Comparison of ENCODE assay signal across 11 cellular contexts in the genomic region with DNA sequence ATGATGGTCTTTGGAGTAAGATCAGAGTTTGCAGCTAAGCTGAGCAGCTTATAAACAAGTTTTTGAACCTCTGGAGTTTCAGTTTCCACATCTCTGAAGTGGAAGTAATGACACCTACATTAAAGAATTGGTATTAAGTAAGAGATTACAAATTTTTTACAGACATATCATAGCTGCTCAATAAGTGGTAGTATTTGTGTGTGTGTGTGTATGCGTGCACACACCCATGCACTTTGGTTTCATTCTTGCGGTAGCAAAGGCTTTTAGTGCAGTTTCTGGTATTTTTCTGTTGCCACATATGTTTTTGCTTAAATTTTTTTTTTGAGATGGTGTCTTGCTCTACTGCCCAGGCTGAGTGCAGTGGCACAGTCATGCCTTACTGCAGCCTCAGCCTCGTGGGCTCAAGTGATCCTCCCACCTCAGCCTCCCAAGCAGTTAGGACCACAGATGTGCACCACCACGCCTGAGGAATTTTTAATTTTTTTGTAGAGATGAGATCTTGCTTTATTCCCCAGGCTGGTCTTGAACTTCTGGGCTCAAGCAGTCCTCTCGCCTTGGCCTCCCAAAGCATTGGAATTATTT. TPM values are rescaled to one million over a fixed set of nuclear protein-coding genes. Genes with fewer than 3 reads are reported as not detected.
DNase-seq lines count a peak whose midpoint lies in the region; ATAC-seq, FAIRE-seq and TF ChIP-seq lines count a peak whose summit lies in the region.
"Had no signal": no experiment of that assay in that cellular context is flagged by ENCODE, and none has a peak within 500 bp of the region (broad histone marks: within the 10 kb centered on the region; RNA-seq: fewer than 3 reads in every experiment).

No MANE protein-coding gene starts in this region.

- no peak overlapping the region for H3K9ac ChIP-seq in GM12878 (ENCODE audit: control insufficient read depth, insufficient read depth, low read length)

- TF ChIP-seq CTCF in HEK293 (tag by site-specific recombination; IDR thresholded peaks at IDR 0.05) (no peak), GM12878 (IDR thresholded peaks at IDR 0.05 in 2 of 3, conservative IDR thresholded peaks at IDR 0.05 in 1 of 3; ENCODE audit: control insufficient read depth in 2 of 3, extremely low read depth in 1 of 3, insufficient read depth in 1 of 3, low read depth in 3 of 3, low read length in 3 of 3) (no peak), natural killer cell (IDR thresholded peaks at IDR 0.05) (no peak)

- no peaks in the 10 kb centered on the region for H3K27me3 ChIP-seq in CD4-positive, alpha-beta memory T cell (ENCODE audit: insufficient read depth, low read length)
- H3K27me3 ChIP-seq in GM12878 (replicated peaks in 1 of 2; ENCODE audit: control insufficient read depth in 2 of 2, insufficient read depth in 2 of 2, low read length in 1 of 2) = no peaks in the 10 kb centered on the region
- H3K27me3 ChIP-seq: uterus had no signal

- peaks cover 49% of the 10 kb centered on the region for H3K4me1 ChIP-seq in CD4-positive, alpha-beta memory T cell (ENCODE audit: insufficient read depth, low read length)
- H3K4me1 ChIP-seq in HEK293 (ENCODE audit: control insufficient read depth, insufficient read depth, low read length) (peaks cover 12% of the 10 kb centered on the region), GM12878 (ENCODE audit: control insufficient read depth, insufficient read depth, low read length) (peaks cover 6% of the 10 kb centered on the region; the same call in 1 of the 2 replicates)
- H3K4me1 ChIP-seq: uterus had no signal

- H3K9me3 Mint-ChIP-seq in CD4-positive, alpha-beta memory T cell = peaks cover 0 to 2% (median 0%) of the 10 kb centered on the region in 8 donors
- H3K9me3 Mint-ChIP-seq in natural killer cell = no peaks in the 10 kb centered on the region

- no peak for TF ChIP-seq EP300 in GM12878 (IDR thresholded peaks at IDR 0.05; ENCODE audit: borderline replicate concordance in 1 of 2, control insufficient read depth in 1 of 2, low read depth in 2 of 2, low read length in 2 of 2)

- H3K36me3 Mint-ChIP-seq in CD4-positive, alpha-beta memory T cell = peaks cover 7 to 29% of the 10 kb centered on the region in 2 donors
- no peaks in the 10 kb centered on the region for H3K36me3 Mint-ChIP-seq in natural killer cell

- no TSS peak for BruUV-seq in GM12878 (replicated peaks; lab: Mats Ljungman, UMichigan)

- no peak for TF ChIP-seq RAD21 in GM12878 (IDR thresholded peaks at IDR 0.05; ENCODE audit: insufficient read depth, low read depth, low read length)

- H3K4me3 ChIP-seq in CD4-positive, alpha-beta memory T cell (ENCODE audit: low read length in 2 of 2) = no peak overlapping the region
- H3K4me3 ChIP-seq in HEK293 (ENCODE audit: low read depth, low read length) (no peak overlapping the region), GM12878 (peak overlapping the region; percentile 24; the same call in 1 of the 2 replicates)
- H3K4me3 ChIP-seq: mucosa of descending colon, uterus had no signal

- H3K9me3 ChIP-seq in CD4-positive, alpha-beta memory T cell (ENCODE audit: control insufficient read depth in 1 of 2, low read length in 2 of 2) = no peaks in the 10 kb centered on the region
- no peaks in the 10 kb centered on the region for H3K9me3 ChIP-seq in HEK293 (ENCODE audit: control insufficient read depth, insufficient read depth, low read depth, low read length)
- H3K9me3 ChIP-seq in GM12878 (replicated peaks; ENCODE audit: control insufficient read depth, insufficient read depth, low read length) = no peaks in the 10 kb centered on the region
- H3K9me3 ChIP-seq: mucosa of descending colon, uterus had no signal

- DNase-seq in CD4-positive, alpha-beta memory T cell = no peak
- DNase-seq in GM12878 (ENCODE audit: low read depth, low spot score) (no peak), natural killer cell (no peak), ACHN (no peak), NCI-H524 treated with DMSO at 0.1 percent for 48 hours (lab: John Stamatoyannopoulos, UW) (no peak), RCC 7860 (ENCODE audit: low spot score) (no peak)
- DNase-seq: mucosa of descending colon, NCI-H2081, uterus had no signal

- SMC1A ChIA-PET in GM12878 (lab: Charles Lee; ENCODE audit: uncharacterized antibody, unreplicated experiment) = interaction anchor here (0.7 to 1.7 kb wide), 7 partner anchors 11 to 124 kb away, joined by 3 to 5 read pairs (median 3); no protein-coding TSS in a partner anchor

- peaks cover 4% of the 10 kb centered on the region for H3K36me3 ChIP-seq in CD4-positive, alpha-beta memory T cell (ENCODE audit: insufficient read depth, low read length)
- peaks cover 5 to 11% of the 10 kb centered on the region in 2 experiments; a peak in 2 of 3 replicates for H3K36me3 ChIP-seq in HEK293 (ENCODE audit: control insufficient read depth in 2 of 2, insufficient read depth in 1 of 2, low read length in 2 of 2)
- no peaks in the 10 kb centered on the region for H3K36me3 ChIP-seq in GM12878 (ENCODE audit: control insufficient read depth in 2 of 2, insufficient read depth in 2 of 2, low read length in 1 of 2)
- H3K36me3 ChIP-seq: uterus had no signal

- in situ Hi-C loops in GM12878 (cut with MboI) = no loop called here
- in situ Hi-C loops in ACHN (cut with HindIII; ENCODE audit: low pct_ligation_motif_present, low pct_unique_long_range_greater_than_20kb, low sequenced_read_pairs) = no loop called here

- TF ChIP-seq POLR2A in GM12878 (IDR thresholded peaks at IDR 0.05; ENCODE audit: low read depth, low read length) = no peak

- peaks cover 77% of the 10 kb centered on the region for H3K79me2 ChIP-seq in GM12878 (ENCODE audit: control insufficient read depth, insufficient read depth, low read length)

- POLR2A ChIA-PET in CD4-positive, alpha-beta memory T cell (lab: Charles Lee; ENCODE audit: partially characterized antibody) = interaction anchor here (1.1 kb wide), 1 partner anchor 36 kb away, joined by 3 read pairs; no protein-coding TSS in a partner anchor
- POLR2A ChIA-PET in HEK293 (lab: Yijun Ruan, JAX) = no interaction called here
- POLR2A ChIA-PET in GM12878 (lab: Charles Lee) = interaction anchor here (0.6 to 0.9 kb wide), 3 partner anchors 13 to 258 kb away, joined by 3 to 4 read pairs (median 3); no protein-coding TSS in a partner anchor

- no peaks in the 10 kb centered on the region for H4K20me1 ChIP-seq in GM12878 (ENCODE audit: control insufficient read depth, insufficient read depth)

- intact Hi-C loops in CD4-positive, alpha-beta memory T cell (cut with micrococcal nuclease) = no loop called here
- intact Hi-C loops in GM12878 (cut with micrococcal nuclease; ENCODE audit: unreplicated experiment) = loop anchor here (2.0 kb wide), 1 partner anchor 53 kb away; the partner anchor contains the start of gene MTRF1
- intact Hi-C loops in natural killer cell (cut with micrococcal nuclease) = no loop called here

- RAD21 ChIA-PET in GM12878 (lab: Charles Lee; ENCODE audit: unreplicated experiment) = no interaction called here

- CTCF ChIA-PET in CD4-positive, alpha-beta memory T cell (lab: Charles Lee; ENCODE audit: partially characterized antibody) = interaction anchor here (0.7 kb wide), 1 partner anchor 261 kb away, joined by 3 read pairs; no protein-coding TSS in a partner anchor
- CTCF ChIA-PET in HEK293 (lab: Yijun Ruan, JAX) = no interaction called here
- CTCF ChIA-PET in GM12878 (lab: Yijun Ruan, JAX) = interaction anchor here (0.6 to 1.0 kb wide), 2 partner anchors 36 to 68 kb away, joined by 3 read pairs; no protein-coding TSS in a partner anchor

- H2AFZ ChIP-seq in GM12878 (ENCODE audit: control insufficient read depth, low read depth, low read length) = no peak overlapping the region

- H3K27ac ChIP-seq in CD4-positive, alpha-beta memory T cell (ENCODE audit: low read depth, low read length) = no peak overlapping the region
- H3K27ac ChIP-seq in HEK293 (ENCODE audit: extremely low read depth, low read depth, low read length) (no peak overlapping the region), GM12878 (ENCODE audit: control insufficient read depth, insufficient read depth) (no peak overlapping the region)
- H3K27ac ChIP-seq: uterus had no signal

- peak overlapping the region; percentile 37 to 76 (median 64) for H3K4me3 Mint-ChIP-seq in CD4-positive, alpha-beta memory T cell
- H3K4me3 Mint-ChIP-seq in natural killer cell = no peak overlapping the region

- H3K4me2 ChIP-seq in GM12878 (ENCODE audit: control insufficient read depth, insufficient read depth) = peak overlapping the region; percentile 17

- peak overlapping the region in 6 of 7 donors; percentile 19 to 63 (median 50) for H3K27ac Mint-ChIP-seq in CD4-positive, alpha-beta memory T cell
- peak overlapping the region; percentile 56 to 76 for H3K27ac Mint-ChIP-seq in natural killer cell

- WGBS in GM12878 (ENCODE audit: insufficient coverage, insufficient replicate concordance, low lambda C conversion rate, missing lambda C conversion rate) = 77% methylated on average over 5 of the region's 5 CpGs

- H3K27me3 Mint-ChIP-seq in CD4-positive, alpha-beta memory T cell = no peaks in the 10 kb centered on the region
- H3K27me3 Mint-ChIP-seq in natural killer cell (ENCODE audit: low read depth in 2 of 2) = no peaks in the 10 kb centered on the region

- H3K4me1 Mint-ChIP-seq in CD4-positive, alpha-beta memory T cell = peaks cover 37 to 63% (median 51%) of the 10 kb centered on the region in 4 donors
- H3K4me1 Mint-ChIP-seq in natural killer cell = peaks cover 37 to 49% of the 10 kb centered on the region in 2 donors

- ATAC-seq in GM12878 (0 out of 3 replicates have a peak, but pooled peaks have one; percentile 0), natural killer cell (no peak)
- ATAC-seq: mucosa of descending colon had no signal

- FAIRE-seq in GM12878 (lab: Jason Lieb, UNC) (no peak), RCC 7860 (lab: Jason Lieb, UNC) (no peak)
- FAIRE-seq: TTC549 had no signal

RNA-seq across cellular contexts. Expression of gene NAA16, which starts 4.5 kb away (rescaled TPM):
- total RNA-seq in CD4-positive, alpha-beta memory T cell = 10 to 100 TPM; 62.3 to 62.5 TPM
- 10 to 100 TPM in 1 of 2 donors, 1 to 10 TPM in 1; 8.6 to 17.1 TPM for polyA plus RNA-seq in CD4-positive, alpha-beta memory T cell
- total RNA-seq in GM12878 (2013; cell fraction: nucleolus; rRNA removed) = 54.3 and 58.2 TPM in 2 replicates
- total RNA-seq in GM12878 (2014; rRNA removed) = 12.0 and 13.1 TPM in 2 replicates
- 13.8 and 15.3 TPM in 2 replicates for total RNA-seq in GM12878 (2014; rRNA removed; fragmentation: Illumina TruSeq; extraction: Trizol)
- 11.9 and 16.0 TPM in 2 replicates for total RNA-seq in GM12878 (2021)
- polyA plus RNA-seq in GM12878 (2011; ENCODE audit: low read depth) = 3.8 TPM
- polyA plus RNA-seq in GM12878 (2011; rRNA removed) = 13.3 and 21.1 TPM in 2 replicates
- polyA plus RNA-seq in GM12878 (2011; cell fraction: cytosol; rRNA removed) = 4.7 and 5.3 TPM in 2 replicates
- 20.3 and 27.2 TPM in 2 replicates for polyA plus RNA-seq in GM12878 (2011; cell fraction: nucleus; rRNA removed)
- 8.5 and 8.6 TPM in 2 replicates for polyA plus RNA-seq in GM12878 (2012)
- polyA plus RNA-seq in GM12878 (2014; fragmentation: Illumina TruSeq; extraction: Trizol) = 18.5 and 21.1 TPM in 2 replicates
- 1 to 10 TPM; 5.4 to 6.3 TPM for polyA plus RNA-seq in GM12878 (2014; fragmentation: Nextera tagmentation; extraction: Ambion mirVana)
- 10.4 and 10.9 TPM in 2 replicates for polyA plus RNA-seq in GM12878 (2014; rRNA removed)
- 10 to 100 TPM; 13.0 to 14.9 TPM for polyA plus RNA-seq in GM12878 (2016; fragmentation: Nextera tagmentation; extraction: Ambion mirVana)
- 7.7 and 12.4 TPM in 2 replicates for polyA minus RNA-seq in GM12878 (2011; rRNA and poly(A)+ RNA removed)
- polyA minus RNA-seq in GM12878 (2011; cell fraction: cytosol; rRNA and poly(A)+ RNA removed) = 4.9 and 6.0 TPM in 2 replicates
- polyA minus RNA-seq in GM12878 (2011; cell fraction: nucleus; rRNA and poly(A)+ RNA removed) = 15.7 and 28.6 TPM in 2 replicates
- total RNA-seq in natural killer cell = 10 to 100 TPM; 49.4 to 55.3 (median 53.1) TPM

RNA-seq across cellular contexts. Expression of gene MTRF1, which starts 52.2 kb away (rescaled TPM):
- total RNA-seq in CD4-positive, alpha-beta memory T cell = 10 to 100 TPM; 29.5 to 30.1 TPM
- polyA plus RNA-seq in CD4-positive, alpha-beta memory T cell = 10 to 100 TPM in 1 of 2 donors, 1 to 10 TPM in 1; 5.3 to 16.0 TPM
- total RNA-seq in GM12878 (2013; cell fraction: nucleolus; rRNA removed) = 65.3 and 75.4 TPM in 2 replicates
- total RNA-seq in GM12878 (2014; rRNA removed) = 18.8 and 21.7 TPM in 2 replicates
- total RNA-seq in GM12878 (2014; rRNA removed; fragmentation: Illumina TruSeq; extraction: Trizol) = 19.0 and 21.0 TPM in 2 replicates
- 12.1 and 14.1 TPM in 2 replicates for total RNA-seq in GM12878 (2021)
- polyA plus RNA-seq in GM12878 (2011; ENCODE audit: low read depth) = 9.5 TPM
- 33.7 and 55.9 TPM in 2 replicates for polyA plus RNA-seq in GM12878 (2011; rRNA removed)
- 12.9 and 13.6 TPM in 2 replicates for polyA plus RNA-seq in GM12878 (2011; cell fraction: cytosol; rRNA removed)
- 40.5 and 40.8 TPM in 2 replicates for polyA plus RNA-seq in GM12878 (2011; cell fraction: nucleus; rRNA removed)
- 17.7 and 18.2 TPM in 2 replicates for polyA plus RNA-seq in GM12878 (2012)
- polyA plus RNA-seq in GM12878 (2014; fragmentation: Illumina TruSeq; extraction: Trizol) = 22.6 and 32.3 TPM in 2 replicates
- 10 to 100 TPM; 14.1 to 18.1 TPM for polyA plus RNA-seq in GM12878 (2014; fragmentation: Nextera tagmentation; extraction: Ambion mirVana)
- polyA plus RNA-seq in GM12878 (2014; rRNA removed) = 19.4 and 23.0 TPM in 2 replicates
- polyA plus RNA-seq in GM12878 (2016; fragmentation: Nextera tagmentation; extraction: Ambion mirVana) = 10 to 100 TPM; 22.2 to 24.8 TPM
- polyA minus RNA-seq in GM12878 (2011; rRNA and poly(A)+ RNA removed) = 25.0 and 30.6 TPM in 2 replicates
- polyA minus RNA-seq in GM12878 (2011; cell fraction: cytosol; rRNA and poly(A)+ RNA removed) = 6.9 and 10.0 TPM in 2 replicates
- 10.8 and 19.2 TPM in 2 replicates for polyA minus RNA-seq in GM12878 (2011; cell fraction: nucleus; rRNA and poly(A)+ RNA removed)
- 10 to 100 TPM; 20.3 to 24.1 (median 24.0) TPM for total RNA-seq in natural killer cell
